Comparison of ENCODE assay signal across 1 cellular context in the genomic region with DNA sequence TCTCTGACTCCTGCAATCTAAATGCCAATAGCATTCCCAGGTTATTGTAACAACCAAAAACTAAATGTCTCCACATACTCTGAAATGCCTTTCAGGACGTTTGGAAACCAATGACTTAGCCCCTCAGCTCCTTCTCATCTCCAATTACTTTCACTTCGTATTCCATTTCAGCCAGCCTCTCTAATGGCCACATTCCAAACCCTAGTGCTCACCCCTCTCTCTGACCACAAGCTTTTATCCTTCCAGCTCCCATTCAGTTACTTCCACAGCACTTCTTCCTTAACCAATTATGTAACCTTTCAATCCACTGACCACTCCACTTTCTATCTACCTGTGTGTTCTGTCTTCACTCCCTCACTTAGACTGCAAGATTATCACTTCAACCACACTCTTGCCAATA.
TF ChIP-seq lines count a peak whose summit lies in the region.

No MANE protein-coding gene starts in this region.

TF ChIP-seq in SK-N-SH, 30 proteins besides CTCF, POLR2A, EP300 and RAD21 (continued from another document):
- TF ChIP-seq, protein P1, sequence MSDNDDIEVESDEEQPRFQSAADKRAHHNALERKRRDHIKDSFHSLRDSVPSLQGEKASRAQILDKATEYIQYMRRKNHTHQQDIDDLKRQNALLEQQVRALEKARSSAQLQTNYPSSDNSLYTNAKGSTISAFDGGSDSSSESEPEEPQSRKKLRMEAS (IDR thresholded peaks at IDR 0.05; ENCODE audit: low read depth) = no peak
- no peak for TF ChIP-seq FOXJ3 (CRISPR knock-in tag; IDR thresholded peaks at IDR 0.05)
